8 cellular contexts compared by ENCODE assay signal in genomic region chr6:2854394-2854982, GRCh38. TPM values are rescaled to one million over a fixed set of nuclear protein-coding genes. Genes with fewer than 3 reads are reported as not detected.
DNase-seq lines count a peak whose midpoint lies in the region; ATAC-seq and TF ChIP-seq lines count a peak whose summit lies in the region.

No MANE protein-coding gene starts in this region.

- TF ChIP-seq EP300 in transverse colon (IDR thresholded peaks at IDR 0.05; ENCODE audit: low read depth) = no peak

- 31 to 58% methylated on average over 5 to 11 of the region's 11 CpGs for WGBS in transverse colon (ENCODE audit: low coverage in 1 of 2), 2 donors

- H3K9me3 ChIP-seq in A673 (ENCODE audit: low read depth, low read length, poor library complexity, severe bottlenecking) (no peaks in the 10 kb centered on the region), lower lobe of right lung (no peaks in the 10 kb centered on the region), transverse colon (no peaks in the 10 kb centered on the region)

- TF ChIP-seq POLR2A in transverse colon (IDR thresholded peaks at IDR 0.05) = peak; percentile 14

- H3K4me1 ChIP-seq in A673 (ENCODE audit: insufficient read depth, low read length, poor library complexity, severe bottlenecking) = peaks cover 52% of the 10 kb centered on the region
- peaks cover 81% of the 10 kb centered on the region for H3K4me1 ChIP-seq in lower lobe of right lung
- H3K4me1 ChIP-seq in transverse colon = peaks cover 16 to 31% (median 22%) of the 10 kb centered on the region in 4 donors

- DNase-seq in A673 (ENCODE audit: low spot score) (no peak), KBM-7 (peak; percentile 87), lower lobe of right lung (no peak), transverse colon (no peak), NCI-H2081 treated with DMSO at 0.1 percent for 48 hours (lab: John Stamatoyannopoulos, UW) (no peak), GM10248 (ENCODE audit: extremely low spot score) (no peak), NCI-H748 (lab: John Stamatoyannopoulos, UW; ENCODE audit: unreplicated experiment) (no peak)

- TF ChIP-seq CTCF in A673 (conservative IDR thresholded peaks at IDR 0.05; ENCODE audit: low read depth, low read length) (no peak; the same call in 1 of the 2 replicates), lower lobe of right lung (IDR thresholded peaks at IDR 0.05) (peak; percentile 4), transverse colon (IDR thresholded peaks at IDR 0.05) (no peak), GM10248 (IDR thresholded peaks at IDR 0.05; ENCODE audit: control extremely low read depth, extremely low read depth, low read depth, missing control alignments) (no peak)

- H3K4me3 ChIP-seq in A673 (ENCODE audit: low read depth, low read length, poor library complexity, severe bottlenecking) (peak overlapping the region; percentile 39), lower lobe of right lung (peak overlapping the region; percentile 34), transverse colon (peak overlapping the region in 2 of 4 donors; percentile 31 to 46)

- TSS peak; percentile 41 for BruUV-seq in A673 (replicated peaks; lab: Mats Ljungman, UMichigan)

- H3K27ac ChIP-seq in A673 (ENCODE audit: low read depth, low read length, poor library complexity, severe bottlenecking) (peak overlapping the region; percentile 96), angular gyrus (ENCODE audit: low read depth, low read length) (peak overlapping the region; percentile 33), lower lobe of right lung (peak overlapping the region; percentile 81), transverse colon (peak overlapping the region; percentile 49 to 63 (median 56))

- intact Hi-C loops in A673 (cut with micrococcal nuclease; ENCODE audit: unreplicated experiment) = loop anchor here (5.0 kb wide), 1 partner anchor 198 kb away; no protein-coding TSS in a partner anchor
- intact Hi-C loops in lower lobe of right lung (cut with DNase I) = loop anchor here (10.0 kb wide), 1 partner anchor 50 kb away; the partner anchor contains the start of gene SERPINB9
- intact Hi-C loops in transverse colon (cut with DNase I; ENCODE audit: low total_unique reads) = no loop called here

- CTCF ChIA-PET in A673 (lab: Charles Lee) = interaction anchor here (1.2 to 1.5 kb wide), 3 partner anchors 8 to 104 kb away, joined by 3 to 4 read pairs (median 4); partner anchors contain the start of gene MYLK4
- CTCF ChIA-PET in GM10248 (lab: Yijun Ruan, JAX) = interaction anchor here (0.8 to 3.0 kb wide), 7 partner anchors 8 to 1259 kb away, joined by 3 to 22 read pairs (median 9); no protein-coding TSS in a partner anchor

- H3K36me3 ChIP-seq in A673 (ENCODE audit: insufficient read depth, low read length, poor library complexity, severe bottlenecking) (no peaks in the 10 kb centered on the region), lower lobe of right lung (no peaks in the 10 kb centered on the region), transverse colon (no peaks in the 10 kb centered on the region)

- in situ Hi-C loops in KBM-7 (cut with MboI; ENCODE audit: low pct_unique_long_range_greater_than_20kb, low sequenced_read_pairs) = no loop called here
- in situ Hi-C loops in transverse colon (cut with MboI; ENCODE audit: low pct_ligation_motif_present in 1 of 4, low pct_unique_long_range_greater_than_20kb in 1 of 4, low sequenced_read_pairs in 3 of 4) = loop anchor here in 2 of 4 donors (10.0 kb wide), 2 partner anchors 50 to 80 kb away; partner anchors contain the start of gene SERPINB9 (in 1 of the 2)

- no peaks in the 10 kb centered on the region for H3K27me3 ChIP-seq in A673 (replicated peaks; ENCODE audit: insufficient read depth, low read depth, low read length, poor library complexity)
- no peaks in the 10 kb centered on the region for H3K27me3 ChIP-seq in lower lobe of right lung (ENCODE audit: low read depth)
- no peaks in the 10 kb centered on the region for H3K27me3 ChIP-seq in transverse colon

- POLR2A ChIA-PET in A673 (lab: Charles Lee; ENCODE audit: low non-redundant PET) = no interaction called here
- POLR2A ChIA-PET in GM10248 (lab: Yijun Ruan, JAX) = interaction anchor here (0.9 to 1.0 kb wide), 3 partner anchors 45 to 48 kb away, joined by 3 to 4 read pairs (median 4); partner anchors contain the start of gene SERPINB9

- ATAC-seq in lower lobe of right lung = peak; percentile 54 to 60

RNA-seq across cellular contexts. Expression of gene SERPINB1, which starts 12.8 kb away (rescaled TPM):
- 1.3 and 1.9 TPM in 2 replicates for total RNA-seq in A673 (2021)
- total RNA-seq in lower lobe of right lung = 125 TPM
- 100 to 1,000 TPM in 2 of 4 donors, 10 to 100 TPM in 2; 22.3 to 140 (median 88.4) TPM for total RNA-seq in transverse colon

RNA-seq across cellular contexts. Expression of gene SERPINB9, which starts 48.6 kb away (rescaled TPM):
- total RNA-seq in A673 (2021) (4.1 and 4.2 TPM in 2 replicates), lower lobe of right lung (12.8 TPM), transverse colon (1 to 10 TPM; 1.4 to 8.7 (median 6.1) TPM)

Comparison
In these comparisons a context has a peak if more than half of its experiments do, and no peak if none do; other contexts are left out.
1. H3K27ac ChIP-seq: peak in every context shown above with its lines; median percentile 96 in A673; 81 in lower lobe of right lung; 56 in transverse colon; 33 in angular gyrus.